In genomic region chr15:77623878-77624524, GRCh38 we compare ENCODE assay signal across 28 cellular contexts. TPM values are rescaled to one million over a fixed set of nuclear protein-coding genes. Genes with fewer than 3 reads are reported as not detected.
DNase-seq lines count a peak whose midpoint lies in the region; ATAC-seq and TF ChIP-seq lines count a peak whose summit lies in the region.
"Had no signal": no experiment of that assay in that cellular context is flagged by ENCODE, and none has a peak within 500 bp of the region (broad histone marks: within the 10 kb centered on the region; RNA-seq: fewer than 3 reads in every experiment).

No MANE protein-coding gene starts in this region.

- H3K18ac ChIP-seq in IMR-90 (ENCODE audit: low read depth, low read length), result no peak overlapping the region

- dilution Hi-C loops in IMR-90 (cut with HindIII; ENCODE audit: low sequenced_read_pairs, unreplicated experiment), result no loop called here

- H3K4me2 ChIP-seq in IMR-90 (ENCODE audit: low read depth, low read length), result no peak overlapping the region

- intact Hi-C loops in Right ventricle myocardium inferior (cut with DNase I) (no loop called here), IMR-90 (cut with micrococcal nuclease) (no loop called here), transverse colon (cut with DNase I; ENCODE audit: low total_unique reads) (no loop called here)
- intact Hi-C loops in naive thymus-derived CD4-positive, alpha-beta T cell (cut with micrococcal nuclease), result no loop called here

- H3K9ac ChIP-seq in IMR-90 (ENCODE audit: low read depth, low read length) (no peak overlapping the region), iPS-18a (ENCODE audit: low read length) (peak overlapping the region; percentile 51)

- ATAC-seq in Right ventricle myocardium inferior (no peak), IMR-90 (ENCODE audit: low read depth) (no peak), GM19324 (IDR thresholded peaks at IDR 0.05; ENCODE audit: low FRiP score, unreplicated experiment) (no peak)
- no peak for ATAC-seq in naive thymus-derived CD4-positive, alpha-beta T cell
- ATAC-seq in activated T-helper 17 cell treated with anti-CD3 and anti-CD28 coated beads, Interleukin-2, amount 50 U/mL, for 72 hours (replicated peaks), result no peak
- ATAC-seq: HCT116, psoas muscle had no signal

- peaks cover 2 to 18% (median 8%) of the 10 kb centered on the region in 5 donors for H3K27me3 Mint-ChIP-seq in naive thymus-derived CD4-positive, alpha-beta T cell
- H3K27me3 Mint-ChIP-seq in activated T-helper 17 cell treated with anti-CD3 and anti-CD28 coated beads, Interleukin-2, amount 50 U/mL, for 72 hours, result peaks cover 12% of the 10 kb centered on the region

- no peaks in the 10 kb centered on the region for H3K9me3 ChIP-seq in right atrium auricular region
- H3K9me3 ChIP-seq in IMR-90 (ENCODE audit: control insufficient read depth, insufficient read depth, low read length), result no peaks in the 10 kb centered on the region; the same call in 1 of the 2 replicates
- H3K9me3 ChIP-seq in iPS-18a (ENCODE audit: control insufficient read depth, low read depth, low read length), result no peaks in the 10 kb centered on the region
- H3K9me3 ChIP-seq in transverse colon, result no peaks in the 10 kb centered on the region
- no peaks in the 10 kb centered on the region for H3K9me3 ChIP-seq in naive thymus-derived CD4-positive, alpha-beta T cell (ENCODE audit: control insufficient read depth in 2 of 3, low read length in 3 of 3)
- H3K9me3 ChIP-seq: breast epithelium, esophagus squamous epithelium, psoas muscle had no signal

- in situ Hi-C loops in IMR-90 (cut with MboI; ENCODE audit: low sequenced_read_pairs) (no loop called here), transverse colon (cut with MboI; ENCODE audit: low pct_ligation_motif_present in 1 of 4, low pct_unique_long_range_greater_than_20kb in 1 of 4, low sequenced_read_pairs in 3 of 4) (no loop called here)

- no peak overlapping the region for H2BK20ac ChIP-seq in IMR-90 (ENCODE audit: low read depth, low read length)

- no peaks in the 10 kb centered on the region for H3K36me3 Mint-ChIP-seq in naive thymus-derived CD4-positive, alpha-beta T cell
- no peaks in the 10 kb centered on the region for H3K36me3 Mint-ChIP-seq in activated T-helper 17 cell treated with anti-CD3 and anti-CD28 coated beads, Interleukin-2, amount 50 U/mL, for 72 hours (ENCODE audit: low read depth)

- H3K27ac ChIP-seq in right atrium auricular region (no peak overlapping the region), IMR-90 (ENCODE audit: insufficient read depth, low read length) (no peak overlapping the region), iPS-18a (ENCODE audit: low read length) (peak overlapping the region; percentile 83), transverse colon (no peak overlapping the region)
- no peak overlapping the region for H3K27ac ChIP-seq in naive thymus-derived CD4-positive, alpha-beta T cell (ENCODE audit: low read depth, low read length)
- H3K27ac ChIP-seq: breast epithelium, esophagus squamous epithelium, psoas muscle, skin epidermis had no signal

- H3K27ac Mint-ChIP-seq in naive thymus-derived CD4-positive, alpha-beta T cell, result no peak overlapping the region
- no peak overlapping the region for H3K27ac Mint-ChIP-seq in activated T-helper 17 cell treated with anti-CD3 and anti-CD28 coated beads, Interleukin-2, amount 50 U/mL, for 72 hours
- H3K27ac Mint-ChIP-seq: activated T-cell treated with anti-CD3 and anti-CD28 coated beads, Interleukin-2, amount 50 U/mL, for 24 hours had no signal

- H3K4me1 Mint-ChIP-seq in naive thymus-derived CD4-positive, alpha-beta T cell, result no peaks in the 10 kb centered on the region
- no peaks in the 10 kb centered on the region for H3K4me1 Mint-ChIP-seq in activated T-helper 17 cell treated with anti-CD3 and anti-CD28 coated beads, Interleukin-2, amount 50 U/mL, for 72 hours

- H3K79me1 ChIP-seq in IMR-90 (ENCODE audit: low read depth in 1 of 2, low read length in 2 of 2), result no peaks in the 10 kb centered on the region

- POLR2A ChIA-PET in IMR-90 (lab: Charles Lee; ENCODE audit: unreplicated experiment), result no interaction called here
- POLR2A ChIA-PET in naive thymus-derived CD4-positive, alpha-beta T cell (lab: Charles Lee), result no interaction called here

- H4K5ac ChIP-seq in IMR-90 (ENCODE audit: low read depth, low read length), result no peak overlapping the region

- H3K27me3 ChIP-seq in right atrium auricular region (no peaks in the 10 kb centered on the region), IMR-90 (ENCODE audit: control insufficient read depth, insufficient read depth, low read length) (peaks cover 75% of the 10 kb centered on the region), iPS-18a (ENCODE audit: control insufficient read depth, insufficient read depth, low read length) (no peaks in the 10 kb centered on the region), transverse colon (no peaks in the 10 kb centered on the region)
- H3K27me3 ChIP-seq in naive thymus-derived CD4-positive, alpha-beta T cell (ENCODE audit: control insufficient read depth in 2 of 2, insufficient read depth in 2 of 2, low read length in 2 of 2), result no peaks in the 10 kb centered on the region
- H3K27me3 ChIP-seq: breast epithelium had no signal

- no peaks in the 10 kb centered on the region for H3K9me1 ChIP-seq in IMR-90 (ENCODE audit: insufficient read depth, low read length)

- TF ChIP-seq EP300 in transverse colon (IDR thresholded peaks at IDR 0.05; ENCODE audit: low read depth), result no peak

- 76% methylated on average over 3 of the region's 9 CpGs; no CpG with 5 or more reads in 1 of the 2 experiments for WGBS in IMR-90 (ENCODE audit: extremely low coverage in 2 of 2, insufficient read length in 1 of 2), 2 experiments
- WGBS in transverse colon (ENCODE audit: low coverage in 1 of 2), 2 donors, result 89% methylated on average over 9 of the region's 9 CpGs; no CpG with 5 or more reads in 1 of the 2 donors

- no peaks in the 10 kb centered on the region for H3K36me3 ChIP-seq in right atrium auricular region
- no peaks in the 10 kb centered on the region for H3K36me3 ChIP-seq in IMR-90 (ENCODE audit: control insufficient read depth, insufficient read depth, low read length)
- no peaks in the 10 kb centered on the region for H3K36me3 ChIP-seq in iPS-18a (ENCODE audit: control insufficient read depth, low read depth, low read length)
- H3K36me3 ChIP-seq in transverse colon, result no peaks in the 10 kb centered on the region
- H3K36me3 ChIP-seq in naive thymus-derived CD4-positive, alpha-beta T cell (ENCODE audit: control insufficient read depth in 2 of 3, insufficient read depth in 3 of 3, low read length in 3 of 3), result no peaks in the 10 kb centered on the region
- H3K36me3 ChIP-seq: breast epithelium, esophagus squamous epithelium had no signal

- no peak overlapping the region for H2AK5ac ChIP-seq in IMR-90 (ENCODE audit: low read depth, low read length)

- no peak overlapping the region for H2AK9ac ChIP-seq in IMR-90 (replicated peaks; ENCODE audit: low read depth, low read length, poor library complexity)

- H3K14ac ChIP-seq in IMR-90 (replicated peaks; ENCODE audit: low read depth, low read length), result no peak overlapping the region

- no peak overlapping the region for H2BK15ac ChIP-seq in IMR-90 (ENCODE audit: low read depth, low read length)

- H3K4me1 ChIP-seq in right atrium auricular region, result peaks cover 0 to 18% of the 10 kb centered on the region in 2 donors
- no peaks in the 10 kb centered on the region for H3K4me1 ChIP-seq in IMR-90 (ENCODE audit: control insufficient read depth, insufficient read depth, low read length)
- peaks cover 51% of the 10 kb centered on the region for H3K4me1 ChIP-seq in iPS-18a (ENCODE audit: control insufficient read depth, low read depth, low read length)
- H3K4me1 ChIP-seq in transverse colon, result no peaks in the 10 kb centered on the region
- H3K4me1 ChIP-seq in naive thymus-derived CD4-positive, alpha-beta T cell (ENCODE audit: control insufficient read depth in 2 of 2, insufficient read depth in 2 of 2, low read length in 2 of 2), result no peaks in the 10 kb centered on the region
- H3K4me1 ChIP-seq: breast epithelium, esophagus squamous epithelium, psoas muscle had no signal

- no peak overlapping the region for H3K4me3 Mint-ChIP-seq in naive thymus-derived CD4-positive, alpha-beta T cell
- no peak overlapping the region for H3K4me3 Mint-ChIP-seq in activated T-helper 17 cell treated with anti-CD3 and anti-CD28 coated beads, Interleukin-2, amount 50 U/mL, for 72 hours
- H3K4me3 Mint-ChIP-seq: activated T-cell treated with anti-CD3 and anti-CD28 coated beads, Interleukin-2, amount 50 U/mL, for 24 hours had no signal

- H3K9me3 Mint-ChIP-seq in naive thymus-derived CD4-positive, alpha-beta T cell, result no peaks in the 10 kb centered on the region
- no peaks in the 10 kb centered on the region for H3K9me3 Mint-ChIP-seq in activated T-helper 17 cell treated with anti-CD3 and anti-CD28 coated beads, Interleukin-2, amount 50 U/mL, for 72 hours
- H3K9me3 Mint-ChIP-seq: activated T-cell treated with anti-CD3 and anti-CD28 coated beads, Interleukin-2, amount 50 U/mL, for 24 hours had no signal

- H2AFZ ChIP-seq in IMR-90 (replicated peaks; ENCODE audit: low read length, poor library complexity), result peak overlapping the region; percentile 51

- no peak overlapping the region for H3K56ac ChIP-seq in IMR-90 (ENCODE audit: extremely low read depth, insufficient read depth, low read length)

- H4K8ac ChIP-seq in IMR-90 (ENCODE audit: low read depth in 2 of 2, low read length in 2 of 2), result no peak overlapping the region

- TF ChIP-seq POLR2A in IMR-90 (IDR thresholded peaks at IDR 0.05; ENCODE audit: low read depth, low read length) (no peak), transverse colon (IDR thresholded peaks at IDR 0.05) (no peak)

- H4K20me1 ChIP-seq in IMR-90 (ENCODE audit: insufficient read depth, low read length), result no peaks in the 10 kb centered on the region

- no peak overlapping the region for H3K4me3 ChIP-seq in right atrium auricular region
- H3K4me3 ChIP-seq in IMR-90 (ENCODE audit: insufficient read depth, low read depth, low read length), result no peak overlapping the region
- no peak overlapping the region for H3K4me3 ChIP-seq in iPS-18a (ENCODE audit: low read length)
- H3K4me3 ChIP-seq in transverse colon, result no peak overlapping the region
- H3K4me3 ChIP-seq in naive thymus-derived CD4-positive, alpha-beta T cell (ENCODE audit: low read length), result no peak overlapping the region
- H3K4me3 ChIP-seq: breast epithelium, esophagus squamous epithelium, psoas muscle, skin epidermis had no signal

- peak overlapping the region; percentile 4 for H2BK5ac ChIP-seq in IMR-90 (ENCODE audit: low read depth, low read length, poor library complexity, severe bottlenecking)

- no peak overlapping the region for H3K4ac ChIP-seq in IMR-90 (ENCODE audit: low read depth, low read length)

- no peak overlapping the region for H4K91ac ChIP-seq in IMR-90 (ENCODE audit: insufficient read depth, low read depth, low read length)

- H2BK120ac ChIP-seq in IMR-90 (ENCODE audit: low read depth, low read length), result no peak overlapping the region

- peak; percentile 45 for DNase-seq in Right ventricle myocardium inferior (ENCODE audit: missing footprints)
- DNase-seq in right atrium auricular region (ENCODE audit: low spot score), result no peak
- DNase-seq in IMR-90, result no peak
- DNase-seq in transverse colon, result peak; percentile 6
- DNase-seq in naive thymus-derived CD4-positive, alpha-beta T cell, result no peak
- DNase-seq: ACHN; activated CD4-positive, alpha-beta T cell treated with anti-CD3 and anti-CD28 coated beads for 4 hours; activated T-cell treated with anti-CD3 and anti-CD28 coated beads, Interleukin-2, amount 50 U/mL, for 24 hours; amniotic stem cell; Calu3; cortex of kidney; esophagus squamous epithelium; Kasumi-1; NCI-H1048; NCI-H1694 treated with DMSO at 0.1 percent for 48 hours; NCI-H526 treated with DMSO at 0.1 percent for 48 hours; psoas muscle; stimulated activated CD4-positive, alpha-beta T cell treated with anti-CD3 and anti-CD28 coated beads, Interleukin-1b, Interleukin-23, amount 100 ng/mL, for 48 hours; T-helper 2 cell had no signal

- no peak overlapping the region for H3K23ac ChIP-seq in IMR-90 (ENCODE audit: low read depth, low read length)

- no TSS peak for BruUV-seq in IMR-90 (replicated peaks; lab: Mats Ljungman, UMichigan)

- TF ChIP-seq RAD21 in IMR-90 (IDR thresholded peaks at IDR 0.05; ENCODE audit: low read length), result no peak

- CTCF ChIA-PET in IMR-90 (lab: Yijun Ruan, JAX), result interaction anchor here (1.6 kb wide), 1 partner anchor 9 kb away, joined by 7 read pairs; the partner anchor contains the start of gene LINGO1
- CTCF ChIA-PET in naive thymus-derived CD4-positive, alpha-beta T cell (lab: Charles Lee), result no interaction called here

- TF ChIP-seq CTCF in right atrium auricular region (IDR thresholded peaks at IDR 0.05) (no peak), IMR-90 (conservative IDR thresholded peaks at IDR 0.05; ENCODE audit: low read depth, low read length) (no peak), transverse colon (IDR thresholded peaks at IDR 0.05) (no peak)

RNA-seq across cellular contexts. Expression of gene LINGO1, which starts 8.7 kb away (rescaled TPM):
- total RNA-seq in Right ventricle myocardium inferior (0.78 TPM), right atrium auricular region (1 to 10 TPM; 7.0 to 9.4 TPM), IMR-90 (2012; rRNA removed) (not detected in 2 replicates), transverse colon (under 1 TPM in 2 of 4 donors, not detected in 2; 0.27 to 0.95 TPM)
- polyA plus RNA-seq in IMR-90 (2012; rRNA removed), result 0.05 and 0.13 TPM in 2 replicates
- 0.14 TPM in 1 of 2 replicates, not detected in the other for polyA plus RNA-seq in IMR-90 (2012; cell fraction: cytosol; rRNA removed)
- 0.04 TPM in 1 of 2 replicates, not detected in the other for polyA plus RNA-seq in IMR-90 (2012; cell fraction: nucleus; rRNA removed; ENCODE audit: low replicate concordance)
- not detected for total RNA-seq in naive thymus-derived CD4-positive, alpha-beta T cell
- not detected for polyA plus RNA-seq in naive thymus-derived CD4-positive, alpha-beta T cell
- total RNA-seq in activated T-helper 17 cell treated with anti-CD3 and anti-CD28 coated beads, Interleukin-2, amount 50 U/mL, for 72 hours, result not detected
- total RNA-seq: activated CD8-positive, alpha-beta memory T cell treated with anti-CD3 and anti-CD28 coated beads for 36 hours; Calu3; RPMI7951 had no signal
- polyA plus RNA-seq: keratinocyte had no signal

Comparison
In these comparisons a context has a peak if more than half of its experiments do, and no peak if none do; other contexts are left out.
1. DNase-seq: peak in Right ventricle myocardium inferior (single experiment) and transverse colon (single experiment); none in right atrium auricular region (single experiment), IMR-90 (single experiment) and naive thymus-derived CD4-positive, alpha-beta T cell (0 of 9).